ENCODE assay signal across 6 cellular contexts in the genomic region with DNA sequence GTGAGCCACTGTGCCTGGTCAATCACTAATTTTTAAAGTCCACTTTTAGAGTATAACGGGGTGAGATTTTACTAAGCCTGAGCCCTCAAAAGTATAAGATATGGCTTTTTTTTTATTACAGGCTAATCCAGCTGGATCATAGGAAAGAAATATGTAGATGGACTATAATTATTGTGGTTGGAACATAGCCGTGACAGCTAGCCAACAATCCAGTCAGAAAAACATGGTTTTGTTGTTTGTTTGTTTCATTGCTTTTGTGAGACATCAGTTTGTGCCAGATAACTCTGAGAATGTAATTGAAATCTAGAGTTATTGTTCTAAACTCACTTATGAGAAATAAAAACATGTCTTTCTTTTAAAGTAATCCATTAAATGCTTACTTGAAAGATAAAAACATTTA.
"Had no signal": no experiment of that assay in that cellular context is flagged by ENCODE, and none has a peak within 500 bp of the region (broad histone marks: within the 10 kb centered on the region; RNA-seq: fewer than 3 reads in every experiment).

No MANE protein-coding gene starts in this region.

- H3K4me3 Mint-ChIP-seq: IgD-negative memory B cell had no signal

- DNase-seq: IMR-90 had no signal

- H3K9me3 Mint-ChIP-seq: IgD-negative memory B cell had no signal

- ATAC-seq: HepG2, K562 had no signal

- H3K4me3 ChIP-seq: K562 had no signal

- H3K27ac ChIP-seq: HL-60 had no signal

- H3K27ac Mint-ChIP-seq: IgD-negative memory B cell had no signal

- H3K27me3 Mint-ChIP-seq: IgD-negative memory B cell had no signal

- FAIRE-seq: HepG2, HTR-8/SVneo, K562 had no signal
